Comparison of ENCODE assay signal across 12 cellular contexts in the genomic region with DNA sequence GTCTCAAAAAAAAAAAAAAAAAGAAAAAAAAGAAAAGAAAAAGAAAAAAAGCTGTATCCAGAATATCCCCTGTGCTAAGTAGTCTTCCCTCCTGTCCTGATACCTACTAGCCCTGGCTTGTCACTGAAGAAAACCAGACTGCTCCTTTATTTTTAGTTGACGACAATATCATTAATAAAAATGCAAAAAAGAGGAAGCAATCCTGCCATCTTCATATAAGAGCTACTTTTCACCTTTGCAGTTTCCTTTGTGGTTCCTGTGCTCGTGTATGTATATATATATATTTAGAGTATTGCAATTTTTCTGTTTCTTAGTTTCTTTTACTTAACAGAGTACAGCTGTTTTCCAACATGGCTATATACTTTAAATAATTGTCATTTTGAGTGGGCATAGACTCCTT. TPM values are rescaled to one million over a fixed set of nuclear protein-coding genes. Genes with fewer than 3 reads are reported as not detected.
DNase-seq lines count a peak whose midpoint lies in the region; ATAC-seq, FAIRE-seq and TF ChIP-seq lines count a peak whose summit lies in the region.
"Had no signal": no experiment of that assay in that cellular context is flagged by ENCODE, and none has a peak within 500 bp of the region (broad histone marks: within the 10 kb centered on the region; RNA-seq: fewer than 3 reads in every experiment).

No MANE protein-coding gene starts in this region.

- ATAC-seq in GM19468 (IDR thresholded peaks at IDR 0.05; ENCODE audit: extremely low read depth, unreplicated experiment): peak; percentile 14
- peak; percentile 37 for ATAC-seq in HG02973 (IDR thresholded peaks at IDR 0.05; ENCODE audit: unreplicated experiment)
- no peak for ATAC-seq in HG03045 (IDR thresholded peaks at IDR 0.05; ENCODE audit: unreplicated experiment)

- TF ChIP-seq POLR2A in GM12891 (IDR thresholded peaks at IDR 0.05; ENCODE audit: low read depth, low read length): no peak
- no peak for TF ChIP-seq POLR2A in GM12892 (IDR thresholded peaks at IDR 0.05; ENCODE audit: low read depth, low read length)

- DNase-seq in GM12891 (ENCODE audit: insufficient read length, low spot score): no peak
- peak; percentile 63 for DNase-seq in NOMO-1 treated with DMSO at 0.1 percent for 48 hours (lab: John Stamatoyannopoulos, UW; ENCODE audit: unreplicated experiment)
- no peak for DNase-seq in DMS79 (lab: John Stamatoyannopoulos, UW)
- no peak for DNase-seq in GM12892 (ENCODE audit: insufficient read length)
- no peak for DNase-seq in GF-D8 (lab: John Stamatoyannopoulos, UW)
- DNase-seq: activated T-cell treated with anti-CD3 and anti-CD28 coated beads for 4 hours, adrenal gland, NCI-H1930 had no signal

- FAIRE-seq in GM12891 (lab: Jason Lieb, UNC) (no peak), GM12892 (lab: Jason Lieb, UNC) (no peak)
- FAIRE-seq: H1 had no signal

TF ChIP-seq in GM12891, 5 proteins besides CTCF, POLR2A, EP300 and RAD21:
- peak; percentile 44; the same call in 1 of the 2 replicates for TF ChIP-seq SPI1 (IDR thresholded peaks at IDR 0.05; ENCODE audit: low read depth, low read length)
- TF ChIP-seq POU2F2 (IDR thresholded peaks at IDR 0.05; ENCODE audit: low read depth, low read length): no peak

RNA-seq across cellular contexts. Expression of a gene that starts 13.6 kb away (rescaled TPM):
- 0.27 TPM for polyA plus RNA-seq in GM12891 (2012; ENCODE audit: low read depth, missing spikeins)
- 0.47 TPM for polyA plus RNA-seq in GM12892 (2012; ENCODE audit: missing spikeins)
- polyA plus RNA-seq: adrenal gland, H1 had no signal

RNA-seq across cellular contexts. Expression of a gene that starts 37.0 kb away (rescaled TPM):
- 10.7 TPM for polyA plus RNA-seq in GM12891 (2012; ENCODE audit: low read depth, missing spikeins)
- 13.0 TPM for polyA plus RNA-seq in GM12892 (2012; ENCODE audit: missing spikeins)
